ENCODE assay signal across 20 cellular contexts in genomic region chrX:15245896-15246295, GRCh38.
"Had no signal": no experiment of that assay in that cellular context is flagged by ENCODE, and none has a peak within 500 bp of the region (broad histone marks: within the 10 kb centered on the region; RNA-seq: fewer than 3 reads in every experiment).

No MANE protein-coding gene starts in this region.

- H3K4me1 ChIP-seq: esophagus muscularis mucosa, foreskin keratinocyte, left ventricle myocardium inferior, lower lobe of right lung, pancreas, testis, transverse colon had no signal

- H3K27ac Mint-ChIP-seq: memory B cell; naive B cell; progenitor cell of endocrine pancreas; stimulated activated naive B cell treated with anti-CD40 and anti-IgM and Interleukin-4, amounts not matched to agents 10 μg/mL and 1 μg/mL and 100 μg/mL, for 72 hours had no signal

- H3K4me1 Mint-ChIP-seq: central memory CD8-positive, alpha-beta T cell; memory B cell; naive B cell; nephron; stimulated activated naive B cell treated with anti-CD40 and anti-IgM and Interleukin-4, amounts not matched to agents 10 μg/mL and 1 μg/mL and 100 μg/mL, for 72 hours; stimulated activated naive CD8-positive, alpha-beta T cell treated with anti-CD3 and anti-CD28 coated beads, Interleukin-15, amount 100 ng/mL, for 72 hours had no signal

- H3K9me3 Mint-ChIP-seq: central memory CD8-positive, alpha-beta T cell; memory B cell; naive B cell; nephron; stimulated activated naive B cell treated with anti-CD40 and anti-IgM and Interleukin-4, amounts not matched to agents 10 μg/mL and 1 μg/mL and 100 μg/mL, for 72 hours; stimulated activated naive CD8-positive, alpha-beta T cell treated with anti-CD3 and anti-CD28 coated beads, Interleukin-15, amount 100 ng/mL, for 72 hours had no signal

- H3K27ac ChIP-seq: esophagus muscularis mucosa, foreskin keratinocyte, left ventricle myocardium inferior, lower lobe of right lung, pancreas, skin epidermis, testis, transverse colon had no signal

- H3K27me3 Mint-ChIP-seq: central memory CD8-positive, alpha-beta T cell; memory B cell; naive B cell; progenitor cell of endocrine pancreas; stimulated activated naive B cell treated with anti-CD40 and anti-IgM and Interleukin-4, amounts not matched to agents 10 μg/mL and 1 μg/mL and 100 μg/mL, for 72 hours; stimulated activated naive CD8-positive, alpha-beta T cell treated with anti-CD3 and anti-CD28 coated beads, Interleukin-15, amount 100 ng/mL, for 72 hours had no signal

- H3K36me3 Mint-ChIP-seq: memory B cell; naive B cell; stimulated activated naive B cell treated with anti-CD40 and anti-IgM and Interleukin-4, amounts not matched to agents 10 μg/mL and 1 μg/mL and 100 μg/mL, for 72 hours had no signal

- H3K4me3 Mint-ChIP-seq: central memory CD8-positive, alpha-beta T cell; memory B cell; naive B cell; nephron; stimulated activated naive B cell treated with anti-CD40 and anti-IgM and Interleukin-4, amounts not matched to agents 10 μg/mL and 1 μg/mL and 100 μg/mL, for 72 hours; stimulated activated naive CD8-positive, alpha-beta T cell treated with anti-CD3 and anti-CD28 coated beads, Interleukin-15, amount 100 ng/mL, for 72 hours had no signal

- ATAC-seq: foreskin keratinocyte; lower lobe of right lung; pancreas; sciatic nerve; stimulated activated naive B cell treated with anti-CD40 and anti-IgM and Interleukin-4, amounts not matched to agents 10 μg/mL and 1 μg/mL and 100 μg/mL, for 72 hours; stimulated activated naive CD8-positive, alpha-beta T cell treated with anti-CD3 and anti-CD28 coated beads, Interleukin-15, amount 100 ng/mL, for 72 hours had no signal

- H3K27me3 ChIP-seq: foreskin keratinocyte, pancreas, testis, transverse colon had no signal

- H3K4me3 ChIP-seq: esophagus muscularis mucosa, left ventricle myocardium inferior, lower lobe of right lung, pancreas, skin epidermis, testis, transverse colon had no signal

- H3K9me3 ChIP-seq: esophagus muscularis mucosa, left ventricle myocardium inferior, lower lobe of right lung, pancreas, testis, transverse colon had no signal

- DNase-seq: effector memory CD4-positive, alpha-beta T cell; foreskin keratinocyte; hippocampal formation; left ventricle myocardium inferior; lower lobe of right lung; naive B cell; occipital lobe; pancreas; stimulated activated CD4-positive, alpha-beta T cell treated with anti-CD3 and anti-CD28 coated beads, Interleukin-4, amount 100 ng/mL, for 4 hours; stimulated activated naive B cell treated with anti-CD40 and anti-IgM and Interleukin-4, amounts not matched to agents 10 μg/mL and 1 μg/mL and 100 μg/mL, for 72 hours; testis; transverse colon had no signal
